Comparison of ENCODE assay signal across 1 cellular context in genomic region chr3:13598926-13599886, GRCh38.
TF ChIP-seq lines count a peak whose summit lies in the region.

No MANE protein-coding gene starts in this region.

TF ChIP-seq in IMR-90, 13 proteins besides CTCF, POLR2A, EP300 and RAD21 (continued from another document):
- TF ChIP-seq, protein P1, sequence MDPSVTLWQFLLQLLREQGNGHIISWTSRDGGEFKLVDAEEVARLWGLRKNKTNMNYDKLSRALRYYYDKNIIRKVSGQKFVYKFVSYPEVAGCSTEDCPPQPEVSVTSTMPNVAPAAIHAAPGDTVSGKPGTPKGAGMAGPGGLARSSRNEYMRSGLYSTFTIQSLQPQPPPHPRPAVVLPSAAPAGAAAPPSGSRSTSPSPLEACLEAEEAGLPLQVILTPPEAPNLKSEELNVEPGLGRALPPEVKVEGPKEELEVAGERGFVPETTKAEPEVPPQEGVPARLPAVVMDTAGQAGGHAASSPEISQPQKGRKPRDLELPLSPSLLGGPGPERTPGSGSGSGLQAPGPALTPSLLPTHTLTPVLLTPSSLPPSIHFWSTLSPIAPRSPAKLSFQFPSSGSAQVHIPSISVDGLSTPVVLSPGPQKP (IDR thresholded peaks at IDR 0.05; ENCODE audit: borderline replicate concordance, low read depth, low read length) = no peak
- no peak for TF ChIP-seq RFX5 (IDR thresholded peaks at IDR 0.05; ENCODE audit: low read depth, low read length)
- TF ChIP-seq CHD1 (IDR thresholded peaks at IDR 0.05; ENCODE audit: low read depth, low read length) = no peak
- no peak for TF ChIP-seq MAFK (IDR thresholded peaks at IDR 0.05; ENCODE audit: low read depth, low read length)
